In the genomic region with DNA sequence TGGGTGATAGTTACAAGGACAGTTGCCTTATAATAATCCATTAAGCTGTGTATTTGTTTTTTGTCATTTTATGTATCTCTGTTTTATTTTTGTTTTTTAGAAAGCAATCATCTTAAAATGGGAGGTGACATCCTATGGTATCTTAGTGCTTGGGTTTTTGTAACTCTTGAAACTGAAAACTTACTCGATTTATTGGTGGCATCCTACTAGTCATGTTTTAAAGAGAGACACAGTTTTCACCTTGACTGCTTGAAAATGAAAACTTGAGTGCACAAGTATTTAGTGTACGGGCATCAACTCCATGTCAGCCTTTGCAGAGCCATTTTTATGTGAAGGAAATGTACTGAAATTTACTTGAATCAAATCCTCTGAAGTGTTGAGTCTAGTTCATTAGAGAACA, we compare ENCODE assay signal across 20 cellular contexts.
DNase-seq lines count a peak whose midpoint lies in the region; ATAC-seq and TF ChIP-seq lines count a peak whose summit lies in the region.
"Had no signal": no experiment of that assay in that cellular context is flagged by ENCODE, and none has a peak within 500 bp of the region (broad histone marks: within the 10 kb centered on the region; RNA-seq: fewer than 3 reads in every experiment).

No MANE protein-coding gene starts in this region.

- no peaks in the 10 kb centered on the region for H3K79me2 ChIP-seq in PC-3 (ENCODE audit: low read length)

- H3K4me1 Mint-ChIP-seq in T-helper 1 cell treated with Interleukin-12 subunit alpha and Interleukin-12 subunit beta and Interleukin-4 antibody, amounts not matched to agents 30 μg/mL and 1 μg/mL, for 36 hours (ENCODE audit: low read depth), result peaks cover 21% of the 10 kb centered on the region
- H3K4me1 Mint-ChIP-seq in CD4-positive, alpha-beta T cell (ENCODE audit: low read depth), result peaks cover 38% of the 10 kb centered on the region
- peaks cover 37% of the 10 kb centered on the region for H3K4me1 Mint-ChIP-seq in activated CD8-positive, alpha-beta T cell treated with anti-CD3 and anti-CD28 coated beads, Interleukin-2, amount 10 ng/mL, durations not matched to agents 7 days and 5 days (ENCODE audit: low read depth)

- intact Hi-C loops in CD4-positive, alpha-beta T cell (cut with DNase I, micrococcal nuclease), result no loop called here
- intact Hi-C loops in PC-3 (cut with micrococcal nuclease), result no loop called here

- no peak for ATAC-seq in CD4-positive, alpha-beta T cell (ENCODE audit: poor library complexity)
- no peak for ATAC-seq in activated CD8-positive, alpha-beta T cell treated with anti-CD3 and anti-CD28 coated beads, Interleukin-2, amount 10 ng/mL, durations not matched to agents 7 days and 5 days
- no peak for ATAC-seq in foreskin keratinocyte
- ATAC-seq in HG03025 (IDR thresholded peaks at IDR 0.05; ENCODE audit: low FRiP score, unreplicated experiment), result no peak
- ATAC-seq in PC-3, result no peak
- ATAC-seq: mucosa of descending colon, upper lobe of right lung had no signal

- H3K9ac ChIP-seq in PC-3 (ENCODE audit: low read length), result no peak overlapping the region

- H3K27ac ChIP-seq in CD4-positive, alpha-beta T cell (ENCODE audit: low read depth, low read length), result no peak overlapping the region
- no peak overlapping the region for H3K27ac ChIP-seq in foreskin keratinocyte
- H3K27ac ChIP-seq in PC-3 (ENCODE audit: low read length), result no peak overlapping the region
- H3K27ac ChIP-seq: 22Rv1, neutrophil, upper lobe of right lung had no signal

- H3K27ac Mint-ChIP-seq in T-helper 1 cell treated with Interleukin-12 subunit alpha and Interleukin-12 subunit beta and Interleukin-4 antibody, amounts not matched to agents 30 μg/mL and 1 μg/mL, for 36 hours, result peak overlapping the region; percentile 19
- H3K27ac Mint-ChIP-seq in CD4-positive, alpha-beta T cell, result peak overlapping the region; percentile 68
- peak overlapping the region; percentile 66 for H3K27ac Mint-ChIP-seq in activated CD8-positive, alpha-beta T cell treated with anti-CD3 and anti-CD28 coated beads, Interleukin-2, amount 10 ng/mL, durations not matched to agents 7 days and 5 days

- POLR2A ChIA-PET in CD4-positive, alpha-beta T cell (lab: Charles Lee), result no interaction called here
- POLR2A ChIA-PET in activated CD8-positive, alpha-beta T cell treated with anti-CD3 and anti-CD28 coated beads, Interleukin-2, amount 10 ng/mL, durations not matched to agents 7 days and 5 days (lab: Charles Lee), result no interaction called here
- POLR2A ChIA-PET in PC-3 (lab: Charles Lee; ENCODE audit: unreplicated experiment), result no interaction called here

- TF ChIP-seq CTCF in CD4-positive, alpha-beta T cell (IDR thresholded peaks at IDR 0.05), result no peak
- TF ChIP-seq CTCF in foreskin keratinocyte (conservative IDR thresholded peaks at IDR 0.05) (no peak), PC-3 (conservative IDR thresholded peaks at IDR 0.05; ENCODE audit: low read depth, low read length) (no peak)

- peak overlapping the region; percentile 54 for H3K4me3 Mint-ChIP-seq in T-helper 1 cell treated with Interleukin-12 subunit alpha and Interleukin-12 subunit beta and Interleukin-4 antibody, amounts not matched to agents 30 μg/mL and 1 μg/mL, for 36 hours
- peak overlapping the region; percentile 55 for H3K4me3 Mint-ChIP-seq in CD4-positive, alpha-beta T cell
- no peak overlapping the region for H3K4me3 Mint-ChIP-seq in activated CD8-positive, alpha-beta T cell treated with anti-CD3 and anti-CD28 coated beads, Interleukin-2, amount 10 ng/mL, durations not matched to agents 7 days and 5 days

- no peaks in the 10 kb centered on the region for H3K27me3 ChIP-seq in CD4-positive, alpha-beta T cell (ENCODE audit: control insufficient read depth, insufficient read depth, low read length)
- H3K27me3 ChIP-seq in foreskin keratinocyte, result no peaks in the 10 kb centered on the region
- no peaks in the 10 kb centered on the region for H3K27me3 ChIP-seq in PC-3 (ENCODE audit: low read length)
- H3K27me3 ChIP-seq: neutrophil, upper lobe of right lung had no signal

- no TSS peak for BruUV-seq in PC-3 (replicated peaks; lab: Mats Ljungman, UMichigan)

- H3K4me3 ChIP-seq in PC-3 (ENCODE audit: low read length), result no peak overlapping the region
- H3K4me3 ChIP-seq: mucosa of descending colon, upper lobe of right lung had no signal

- no peaks in the 10 kb centered on the region for H3K9me3 Mint-ChIP-seq in T-helper 1 cell treated with Interleukin-12 subunit alpha and Interleukin-12 subunit beta and Interleukin-4 antibody, amounts not matched to agents 30 μg/mL and 1 μg/mL, for 36 hours
- H3K9me3 Mint-ChIP-seq in CD4-positive, alpha-beta T cell, result no peaks in the 10 kb centered on the region
- no peaks in the 10 kb centered on the region for H3K9me3 Mint-ChIP-seq in activated CD8-positive, alpha-beta T cell treated with anti-CD3 and anti-CD28 coated beads, Interleukin-2, amount 10 ng/mL, durations not matched to agents 7 days and 5 days (ENCODE audit: insufficient read depth)

- H2AFZ ChIP-seq in PC-3 (ENCODE audit: low read length), result no peak overlapping the region

- H3K4me2 ChIP-seq in PC-3 (ENCODE audit: low read length), result no peak overlapping the region

- CTCF ChIA-PET in CD4-positive, alpha-beta T cell (lab: Charles Lee), result no interaction called here
- CTCF ChIA-PET in activated CD8-positive, alpha-beta T cell treated with anti-CD3 and anti-CD28 coated beads, Interleukin-2, amount 10 ng/mL, durations not matched to agents 7 days and 5 days (lab: Charles Lee), result no interaction called here
- CTCF ChIA-PET in PC-3 (lab: Charles Lee), result no interaction called here

- no peaks in the 10 kb centered on the region for H4K20me1 ChIP-seq in PC-3 (ENCODE audit: low read length)

- peaks cover 7% of the 10 kb centered on the region for H3K36me3 Mint-ChIP-seq in T-helper 1 cell treated with Interleukin-12 subunit alpha and Interleukin-12 subunit beta and Interleukin-4 antibody, amounts not matched to agents 30 μg/mL and 1 μg/mL, for 36 hours (ENCODE audit: low read depth)
- peaks cover 44% of the 10 kb centered on the region for H3K36me3 Mint-ChIP-seq in CD4-positive, alpha-beta T cell (ENCODE audit: low read depth)
- H3K36me3 Mint-ChIP-seq in activated CD8-positive, alpha-beta T cell treated with anti-CD3 and anti-CD28 coated beads, Interleukin-2, amount 10 ng/mL, durations not matched to agents 7 days and 5 days (ENCODE audit: low read depth), result peaks cover 20% of the 10 kb centered on the region

- peaks cover 10% of the 10 kb centered on the region; the same call in 1 of the 2 replicates for H3K36me3 ChIP-seq in PC-3 (ENCODE audit: low read depth, low read length)
- H3K36me3 ChIP-seq: upper lobe of right lung had no signal

- H3K9me2 ChIP-seq in PC-3 (replicated peaks; ENCODE audit: low read length), result no peaks in the 10 kb centered on the region

- H3K4me1 ChIP-seq in foreskin keratinocyte, result no peaks in the 10 kb centered on the region
- no peaks in the 10 kb centered on the region for H3K4me1 ChIP-seq in PC-3 (ENCODE audit: insufficient read depth, low read length)

- DNase-seq in T-helper 1 cell (no peak), fibroblast of peridontal ligament (ENCODE audit: extremely low read depth) (peak; percentile 29), foreskin keratinocyte (no peak), PC-3 (no peak)
- no peak for DNase-seq in CD4-positive, alpha-beta T cell
- no peak for DNase-seq in activated CD8-positive, alpha-beta T cell treated with anti-CD3 and anti-CD28 coated beads, Interleukin-2, amount 10 ng/mL, durations not matched to agents 7 days and 5 days
- DNase-seq: AML-193, dermis blood vessel endothelial cell, EL, foreskin fibroblast, mucosa of descending colon, NCI-H1417, NCI-H510A treated with DMSO at 0.1 percent for 48 hours, small intestine, T1000, upper lobe of right lung had no signal

- H3F3A ChIP-seq in PC-3 (ENCODE audit: low read length, unreplicated experiment), result no peaks in the 10 kb centered on the region

- no peaks in the 10 kb centered on the region for H3K9me3 ChIP-seq in CD4-positive, alpha-beta T cell (ENCODE audit: control insufficient read depth, low read length)
- no peaks in the 10 kb centered on the region for H3K9me3 ChIP-seq in PC-3 (ENCODE audit: low read length)
- H3K9me3 ChIP-seq: mucosa of descending colon, neutrophil, upper lobe of right lung had no signal

- no peaks in the 10 kb centered on the region for H3K27me3 Mint-ChIP-seq in T-helper 1 cell treated with Interleukin-12 subunit alpha and Interleukin-12 subunit beta and Interleukin-4 antibody, amounts not matched to agents 30 μg/mL and 1 μg/mL, for 36 hours (ENCODE audit: low read depth)
- no peaks in the 10 kb centered on the region for H3K27me3 Mint-ChIP-seq in CD4-positive, alpha-beta T cell
- H3K27me3 Mint-ChIP-seq in activated CD8-positive, alpha-beta T cell treated with anti-CD3 and anti-CD28 coated beads, Interleukin-2, amount 10 ng/mL, durations not matched to agents 7 days and 5 days (ENCODE audit: low read depth), result no peaks in the 10 kb centered on the region
